Comparison of ENCODE assay signal across 13 cellular contexts in genomic region chr17:10541179-10541578, GRCh38. TPM values are rescaled to one million over a fixed set of nuclear protein-coding genes. Genes with fewer than 3 reads are reported as not detected.
A peak's percentile ranks its signal among the peaks of the same experiment; 100 is the strongest.
DNase-seq lines count a peak whose midpoint lies in the region; ATAC-seq, FAIRE-seq and TF ChIP-seq lines count a peak whose summit lies in the region.
"Not testable (repeated sequence)": the region's sequence is repeated elsewhere in the genome, so short reads cannot be mapped to it uniquely, and the experiment has no call there.
"Had no signal": no experiment of that assay in that cellular context is flagged by ENCODE, and none has a peak within 500 bp of the region (broad histone marks: within the 10 kb centered on the region; RNA-seq: fewer than 3 reads in every experiment).

No MANE protein-coding gene starts in this region.

- not testable (repeated sequence) for H3K18ac ChIP-seq in mesendoderm (ENCODE audit: low read length)

- not testable (repeated sequence) for H4K20me1 ChIP-seq in DND-41 (ENCODE audit: insufficient read depth, low read length); GM23338 (replicated peaks; ENCODE audit: insufficient read depth); K562 (replicated peaks; ENCODE audit: control insufficient read depth, insufficient read depth, low read length)

- not testable (repeated sequence) for TF ChIP-seq RAD21 in K562 (CRISPR knock-in tag; conservative IDR thresholded peaks at IDR 0.05 in 1 of 2, IDR thresholded peaks at IDR 0.05 in 1 of 2)

- H3K4ac ChIP-seq in mesendoderm (ENCODE audit: low read depth, low read length), result not testable (repeated sequence)

- not testable (repeated sequence) for H3K23ac ChIP-seq in mesendoderm (ENCODE audit: low read length)

- not testable (repeated sequence) for H3K27me3 ChIP-seq in DND-41 (ENCODE audit: insufficient read depth, low read length, poor library complexity); GM23338 (ENCODE audit: insufficient read depth); K562 (ENCODE audit: control insufficient read depth in 2 of 2, insufficient read depth in 2 of 2, low read length in 2 of 2); mesendoderm (ENCODE audit: insufficient read depth, low read length, poor library complexity); gastrocnemius medialis

- H3K27ac Mint-ChIP-seq in GM23338, result not testable (repeated sequence)

- not testable (repeated sequence) for FAIRE-seq in K562 (lab: Jason Lieb, UNC)

- BruUV-seq in K562 (replicated peaks; lab: Mats Ljungman, UMichigan), result not testable (repeated sequence)

- not testable (repeated sequence) for ATAC-seq in DND-41 (ENCODE audit: insufficient read depth, low read depth); GM23338; K562; gastrocnemius medialis

- H3K27ac ChIP-seq in DND-41 (ENCODE audit: low read length); GM23338 (ENCODE audit: low read depth); K562 (ENCODE audit: extremely low read depth, low read depth, low read length); mesendoderm (ENCODE audit: low read depth, low read length): not testable (repeated sequence)
- H3K27ac ChIP-seq in gastrocnemius medialis, result peak overlapping the region in 3 of 4 donors; percentile 63 to 80 (median 64)

- in situ Hi-C loops in KBM-7 (cut with MboI; ENCODE audit: low pct_unique_long_range_greater_than_20kb, low sequenced_read_pairs); K562 (cut with MboI); gastrocnemius medialis (cut with MboI; ENCODE audit: low sequenced_read_pairs in 4 of 4): not testable (repeated sequence)

- not testable (repeated sequence) for H3K79me1 ChIP-seq in mesendoderm (ENCODE audit: low read length)

- H3K79me2 ChIP-seq in DND-41 (ENCODE audit: insufficient read depth, low read length); GM23338 (replicated peaks; ENCODE audit: insufficient read depth); K562 (ENCODE audit: control insufficient read depth, insufficient read depth, low read length); mesendoderm (ENCODE audit: control insufficient read depth, insufficient read depth, low read length): not testable (repeated sequence)

- DNase-seq in DND-41 (peak; percentile 6), GM23338 (ENCODE audit: low spot score) (peak; percentile 25), KBM-7 (peak; percentile 1), NCI-H82 (lab: John Stamatoyannopoulos, UW) (peak; percentile 2), K562 (ENCODE audit: extremely low read depth in 1 of 4, low spot score in 3 of 4) (peak in 1 of 4 experiments; percentile 1), mesendoderm (peak; percentile 22)
- not testable (repeated sequence) for DNase-seq in gastrocnemius medialis

- not testable (repeated sequence) for H3K4me1 Mint-ChIP-seq in GM23338

- not testable (repeated sequence) for TF ChIP-seq CTCF in DND-41 (IDR thresholded peaks at IDR 0.05; ENCODE audit: borderline replicate concordance, extremely low read depth, low read length, poor library complexity, severe bottlenecking); GM23338 (conservative IDR thresholded peaks at IDR 0.05; ENCODE audit: low read depth in 2 of 2); K562 (IDR thresholded peaks at IDR 0.05 in 2 of 3, conservative IDR thresholded peaks at IDR 0.05 in 1 of 3; ENCODE audit: insufficient read depth in 2 of 3, low read depth in 1 of 3, low read length in 3 of 3); gastrocnemius medialis (IDR thresholded peaks at IDR 0.05 in 4 of 5, conservative IDR thresholded peaks at IDR 0.05 in 1 of 5)

- not testable (repeated sequence) for H4K8ac ChIP-seq in mesendoderm (ENCODE audit: low read depth, low read length)

- peaks cover 26% of the 10 kb centered on the region for H3K9me3 Mint-ChIP-seq in GM23338

- POLR2A ChIA-PET in K562 (lab: Yijun Ruan, JAX), result not testable (repeated sequence)

- not testable (repeated sequence) for H3K27me3 Mint-ChIP-seq in GM23338 (ENCODE audit: insufficient read depth, low read depth, poor library complexity)

- not testable (repeated sequence) for H3F3A ChIP-seq in GM23338 (replicated peaks; ENCODE audit: low read depth)

- H3K4me1 ChIP-seq in DND-41 (ENCODE audit: insufficient read depth, low read length); GM23338 (ENCODE audit: insufficient read depth); K562 (replicated peaks in 1 of 2; ENCODE audit: control insufficient read depth in 2 of 2, insufficient read depth in 2 of 2, low read length in 2 of 2); mesendoderm (ENCODE audit: control insufficient read depth, low read depth, low read length); gastrocnemius medialis: not testable (repeated sequence)

- not testable (repeated sequence) for H3K4me3 ChIP-seq in DND-41 (ENCODE audit: low read depth in 1 of 2, low read length in 2 of 2); GM23338; K562; mesendoderm (ENCODE audit: low read length); gastrocnemius medialis

- not testable (repeated sequence) for H3K9ac ChIP-seq in DND-41 (ENCODE audit: low read depth, low read length); K562 (ENCODE audit: insufficient read depth in 1 of 2, low read depth in 2 of 2, low read length in 2 of 2); mesendoderm (ENCODE audit: low read length)

- H2AFZ ChIP-seq in DND-41 (ENCODE audit: low read depth, low read length); GM23338; K562 (ENCODE audit: low read depth, low read length): not testable (repeated sequence)

- H2BK5ac ChIP-seq in mesendoderm (ENCODE audit: low read length), result not testable (repeated sequence)

- H3K36me3 ChIP-seq in DND-41 (ENCODE audit: insufficient read depth, low read length); K562 (ENCODE audit: control insufficient read depth, insufficient read depth, low read length); mesendoderm (ENCODE audit: control insufficient read depth, insufficient read depth, low read length); gastrocnemius medialis: not testable (repeated sequence)
- peaks cover 31% of the 10 kb centered on the region for H3K36me3 ChIP-seq in GM23338 (ENCODE audit: insufficient read depth)

- H2AK5ac ChIP-seq in mesendoderm (ENCODE audit: low read length), result not testable (repeated sequence)

- TF ChIP-seq POLR2A in K562 (conservative IDR thresholded peaks at IDR 0.05); gastrocnemius medialis (IDR thresholded peaks at IDR 0.05): not testable (repeated sequence)

- not testable (repeated sequence) for H4K5ac ChIP-seq in mesendoderm (ENCODE audit: low read length)

- not testable (repeated sequence) for H3K9me3 ChIP-seq in DND-41 (ENCODE audit: insufficient read depth, low read length, severe bottlenecking); K562 (replicated peaks; ENCODE audit: control insufficient read depth, insufficient read depth, low read depth, low read length); gastrocnemius medialis

- not testable (repeated sequence) for TF ChIP-seq EP300 in K562 (IDR thresholded peaks at IDR 0.05; ENCODE audit: low read length)

- H2BK120ac ChIP-seq in mesendoderm (ENCODE audit: low read depth, low read length), result not testable (repeated sequence)

- H2BK15ac ChIP-seq in mesendoderm (replicated peaks; ENCODE audit: low read depth), result not testable (repeated sequence)

- intact Hi-C loops in K562 (cut with micrococcal nuclease); gastrocnemius medialis (cut with DNase I; ENCODE audit: low total_unique reads): not testable (repeated sequence)

- H3K9me1 ChIP-seq in K562 (ENCODE audit: control insufficient read depth, insufficient read depth, low read length), result not testable (repeated sequence)

- peaks cover 51% of the 10 kb centered on the region for H3K36me3 Mint-ChIP-seq in GM23338 (ENCODE audit: low read depth)

- 7% methylated on average over 4 of the region's 6 CpGs for WGBS in K562 (ENCODE audit: insufficient coverage, low coverage, missing lambda C conversion rate)
- no CpG with 5 or more reads among the region's 6 CpGs for WGBS in mesendoderm (ENCODE audit: extremely low coverage, insufficient coverage, low lambda C conversion rate)

- not testable (repeated sequence) for H3K56ac ChIP-seq in mesendoderm (ENCODE audit: low read length)

- H3K4me3 Mint-ChIP-seq in GM23338, result not testable (repeated sequence)

- H3K9me2 ChIP-seq in GM23338 (ENCODE audit: insufficient read depth), result not testable (repeated sequence)

- H3K4me2 ChIP-seq in DND-41 (ENCODE audit: insufficient read depth, low read length); GM23338; K562 (ENCODE audit: insufficient read depth, low read length); mesendoderm (ENCODE audit: low read length): not testable (repeated sequence)

- CTCF ChIA-PET in K562 (lab: Yijun Ruan, JAX; ENCODE audit: low intra/inter-chr PET ratio), result not testable (repeated sequence)

RNA-seq across cellular contexts. Expression of gene MYH2, which starts 8.3 kb away (rescaled TPM):
- total RNA-seq in GM23338 (2014; rRNA removed; shearing (Covaris generic)), result 17.9 and 27.7 TPM in 2 replicates
- polyA plus RNA-seq in GM23338 (2016; fragmentation: Nextera tagmentation; extraction: Ambion mirVana), result 6.6 and 7.5 TPM in 2 replicates
- not detected in 2 replicates for total RNA-seq in K562 (2011; cell fraction: chromatin; rRNA removed; ENCODE audit: low replicate concordance)
- not detected in 2 replicates for total RNA-seq in K562 (2011; cell fraction: nucleolus; rRNA removed)
- total RNA-seq in K562 (2011; cell fraction: nucleoplasm; rRNA removed), result not detected in 2 replicates
- not detected in 2 replicates for total RNA-seq in K562 (2014; rRNA removed)
- not detected in 2 replicates for total RNA-seq in K562 (2014; rRNA removed; fragmentation: Illumina TruSeq; extraction: Trizol)
- total RNA-seq in K562 (2015; rRNA removed; fragmentation: Illumina TruSeq; extraction: Trizol), result not detected in 2 replicates
- not detected in 2 replicates for total RNA-seq in K562 (2021)
- not detected in 2 replicates for polyA plus RNA-seq in K562 (2011; rRNA removed)
- not detected in 2 replicates for polyA plus RNA-seq in K562 (2011; cell fraction: cytosol; rRNA removed)
- polyA plus RNA-seq in K562 (2011; cell fraction: nucleus; rRNA removed), result not detected in 2 replicates
- polyA plus RNA-seq in K562 (2012), result 0.08 TPM in 1 of 2 replicates, not detected in the other
- not detected in 2 replicates for polyA plus RNA-seq in K562 (2014; fragmentation: Illumina TruSeq; extraction: Trizol)
- not detected for polyA plus RNA-seq in K562 (2014; fragmentation: Nextera tagmentation; extraction: Ambion mirVana)
- polyA plus RNA-seq in K562 (2014; rRNA removed), result not detected in 2 replicates
- polyA minus RNA-seq in K562 (2011; rRNA and poly(A)+ RNA removed), result not detected in 2 replicates
- polyA minus RNA-seq in K562 (2011; cell fraction: cytosol; rRNA and poly(A)+ RNA removed), result not detected in 2 replicates
- not detected in 2 replicates for polyA minus RNA-seq in K562 (2011; cell fraction: nucleus; rRNA and poly(A)+ RNA removed)
- polyA plus RNA-seq in mesendoderm (2013, experiment 1 of 2), result 0.42 TPM
- 0.36 TPM for polyA plus RNA-seq in mesendoderm (2013, experiment 2 of 2)
- 1,000 to 10,000 TPM in 1 of 4 donors, 100 to 1,000 TPM in 2, 10 to 100 TPM in 1; 77.8 to 4,245 (median 724) TPM for total RNA-seq in gastrocnemius medialis
- total RNA-seq: CD4-positive, alpha-beta memory T cell; CD4-positive, CD25-positive, alpha-beta regulatory T cell; CD8-positive, alpha-beta memory T cell; Daoy had no signal
- polyA plus RNA-seq: AG04450; CD14-positive monocyte; CD4-positive, alpha-beta memory T cell; CD4-positive, CD25-positive, alpha-beta regulatory T cell; CD8-positive, alpha-beta memory T cell had no signal

RNA-seq across cellular contexts. Expression of gene MYH1, which starts 22.8 kb away (rescaled TPM):
- not detected in 2 replicates for total RNA-seq in GM23338 (2014; rRNA removed; shearing (Covaris generic))
- not detected in 2 replicates for polyA plus RNA-seq in GM23338 (2016; fragmentation: Nextera tagmentation; extraction: Ambion mirVana)
- not detected in 2 replicates for total RNA-seq in K562 (2011; cell fraction: chromatin; rRNA removed; ENCODE audit: low replicate concordance)
- not detected in 2 replicates for total RNA-seq in K562 (2011; cell fraction: nucleolus; rRNA removed)
- not detected in 2 replicates for total RNA-seq in K562 (2011; cell fraction: nucleoplasm; rRNA removed)
- total RNA-seq in K562 (2014; rRNA removed), result not detected in 2 replicates
- not detected in 2 replicates for total RNA-seq in K562 (2014; rRNA removed; fragmentation: Illumina TruSeq; extraction: Trizol)
- not detected in 2 replicates for total RNA-seq in K562 (2015; rRNA removed; fragmentation: Illumina TruSeq; extraction: Trizol)
- not detected in 2 replicates for total RNA-seq in K562 (2021)
- not detected in 2 replicates for polyA plus RNA-seq in K562 (2011; rRNA removed)
- not detected in 2 replicates for polyA plus RNA-seq in K562 (2011; cell fraction: cytosol; rRNA removed)
- not detected in 2 replicates for polyA plus RNA-seq in K562 (2011; cell fraction: nucleus; rRNA removed)
- polyA plus RNA-seq in K562 (2012), result 0.01 TPM in 1 of 2 replicates, not detected in the other
- polyA plus RNA-seq in K562 (2014; fragmentation: Illumina TruSeq; extraction: Trizol), result not detected in 2 replicates
- not detected for polyA plus RNA-seq in K562 (2014; fragmentation: Nextera tagmentation; extraction: Ambion mirVana)
- not detected in 2 replicates for polyA plus RNA-seq in K562 (2014; rRNA removed)
- polyA minus RNA-seq in K562 (2011; rRNA and poly(A)+ RNA removed), result not detected in 2 replicates
- polyA minus RNA-seq in K562 (2011; cell fraction: cytosol; rRNA and poly(A)+ RNA removed), result not detected in 2 replicates
- polyA minus RNA-seq in K562 (2011; cell fraction: nucleus; rRNA and poly(A)+ RNA removed), result not detected in 2 replicates
- polyA plus RNA-seq in mesendoderm (2013, experiment 1 of 2), result not detected
- polyA plus RNA-seq in mesendoderm (2013, experiment 2 of 2), result 0.01 TPM
- total RNA-seq in gastrocnemius medialis, result 1,000 to 10,000 TPM; 1,190 to 2,066 (median 1,615) TPM
- total RNA-seq: CD4-positive, alpha-beta memory T cell; CD4-positive, CD25-positive, alpha-beta regulatory T cell; CD8-positive, alpha-beta memory T cell; Daoy had no signal
- polyA plus RNA-seq: AG04450; CD14-positive monocyte; CD4-positive, alpha-beta memory T cell; CD4-positive, CD25-positive, alpha-beta regulatory T cell; CD8-positive, alpha-beta memory T cell had no signal

Comparison
In these comparisons a context has a peak if more than half of its experiments do, and no peak if none do; other contexts are left out.
1. RNA of gene MYH2, which starts 8.3 kb away (total RNA-seq): 77.8 to 4,245 TPM in gastrocnemius medialis and 17.9 to 27.7 TPM in GM23338; not detected in K562; every median in the first group is over 10 times any median in the second.
2. RNA of gene MYH1, which starts 22.8 kb away (total RNA-seq): 1,190 to 2,066 TPM in gastrocnemius medialis; not detected in GM23338 and not detected in K562; every median in the first group is over 1,000 times any median in the second.